In the genomic region with DNA sequence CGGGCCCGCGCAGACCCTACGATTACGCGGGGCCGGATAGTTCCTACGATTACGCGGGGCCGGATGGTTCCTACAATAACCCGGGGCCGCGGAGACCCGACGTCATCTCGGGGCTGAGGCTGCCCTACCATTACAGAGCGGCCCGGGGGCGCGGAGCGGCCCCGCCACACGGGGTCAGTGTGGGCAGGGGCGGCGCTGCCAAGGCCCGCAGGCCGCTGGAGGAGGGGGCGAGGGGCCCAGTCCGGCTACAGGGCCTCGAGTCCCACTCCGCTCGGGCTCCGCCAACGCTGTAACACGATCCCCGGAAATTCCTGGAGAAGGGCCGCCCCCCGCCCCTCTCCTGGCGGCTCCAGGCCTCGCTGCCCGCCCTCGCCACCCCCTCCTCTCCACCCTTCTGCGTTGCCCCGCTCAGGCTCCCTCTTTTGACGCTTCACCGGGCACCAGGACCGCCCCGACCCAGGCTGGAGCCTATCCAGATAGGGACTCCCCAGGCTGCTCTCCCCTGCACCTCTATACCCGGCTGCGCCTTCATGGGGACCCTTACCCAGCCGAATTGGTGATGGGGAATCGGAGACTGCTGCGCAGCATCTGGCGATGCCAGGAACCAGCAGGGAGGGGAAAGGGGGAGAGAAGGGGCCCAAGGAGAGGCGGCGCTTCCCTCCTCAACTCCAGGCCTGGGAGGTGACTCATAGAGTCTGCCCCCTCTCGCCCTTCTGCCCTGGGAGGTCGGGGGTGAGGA, we compare ENCODE assay signal across 1 cellular context.
TF ChIP-seq lines count a peak whose summit lies in the region.

A gene with protein sequence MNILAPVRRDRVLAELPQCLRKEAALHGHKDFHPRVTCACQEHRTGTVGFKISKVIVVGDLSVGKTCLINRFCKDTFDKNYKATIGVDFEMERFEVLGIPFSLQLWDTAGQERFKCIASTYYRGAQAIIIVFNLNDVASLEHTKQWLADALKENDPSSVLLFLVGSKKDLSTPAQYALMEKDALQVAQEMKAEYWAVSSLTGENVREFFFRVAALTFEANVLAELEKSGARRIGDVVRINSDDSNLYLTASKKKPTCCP (minus strand): TSS at position 291 of the 739 bp plus-strand sequence. CDS start 602 bp downstream, outside the sequence.

TF ChIP-seq in WTC11, 78 proteins besides CTCF, POLR2A, EP300 and RAD21 (continued from another document):
- TF ChIP-seq, protein P1, sequence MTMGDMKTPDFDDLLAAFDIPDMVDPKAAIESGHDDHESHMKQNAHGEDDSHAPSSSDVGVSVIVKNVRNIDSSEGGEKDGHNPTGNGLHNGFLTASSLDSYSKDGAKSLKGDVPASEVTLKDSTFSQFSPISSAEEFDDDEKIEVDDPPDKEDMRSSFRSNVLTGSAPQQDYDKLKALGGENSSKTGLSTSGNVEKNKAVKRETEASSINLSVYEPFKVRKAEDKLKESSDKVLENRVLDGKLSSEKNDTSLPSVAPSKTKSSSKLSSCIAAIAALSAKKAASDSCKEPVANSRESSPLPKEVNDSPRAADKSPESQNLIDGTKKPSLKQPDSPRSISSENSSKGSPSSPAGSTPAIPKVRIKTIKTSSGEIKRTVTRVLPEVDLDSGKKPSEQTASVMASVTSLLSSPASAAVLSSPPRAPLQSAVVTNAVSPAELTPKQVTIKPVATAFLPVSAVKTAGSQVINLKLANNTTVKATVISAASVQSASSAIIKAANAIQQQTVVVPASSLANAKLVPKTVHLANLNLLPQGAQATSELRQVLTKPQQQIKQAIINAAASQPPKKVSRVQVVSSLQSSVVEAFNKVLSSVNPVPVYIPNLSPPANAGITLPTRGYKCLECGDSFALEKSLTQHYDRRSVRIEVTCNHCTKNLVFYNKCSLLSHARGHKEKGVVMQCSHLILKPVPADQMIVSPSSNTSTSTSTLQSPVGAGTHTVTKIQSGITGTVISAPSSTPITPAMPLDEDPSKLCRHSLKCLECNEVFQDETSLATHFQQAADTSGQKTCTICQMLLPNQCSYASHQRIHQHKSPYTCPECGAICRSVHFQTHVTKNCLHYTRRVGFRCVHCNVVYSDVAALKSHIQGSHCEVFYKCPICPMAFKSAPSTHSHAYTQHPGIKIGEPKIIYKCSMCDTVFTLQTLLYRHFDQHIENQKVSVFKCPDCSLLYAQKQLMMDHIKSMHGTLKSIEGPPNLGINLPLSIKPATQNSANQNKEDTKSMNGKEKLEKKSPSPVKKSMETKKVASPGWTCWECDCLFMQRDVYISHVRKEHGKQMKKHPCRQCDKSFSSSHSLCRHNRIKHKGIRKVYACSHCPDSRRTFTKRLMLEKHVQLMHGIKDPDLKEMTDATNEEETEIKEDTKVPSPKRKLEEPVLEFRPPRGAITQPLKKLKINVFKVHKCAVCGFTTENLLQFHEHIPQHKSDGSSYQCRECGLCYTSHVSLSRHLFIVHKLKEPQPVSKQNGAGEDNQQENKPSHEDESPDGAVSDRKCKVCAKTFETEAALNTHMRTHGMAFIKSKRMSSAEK (CRISPR knock-in tag; IDR thresholded peaks at IDR 0.05; ENCODE audit: borderline replicate concordance): no peak
- no peak for TF ChIP-seq SMAD4 (CRISPR knock-in tag; IDR thresholded peaks at IDR 0.05)
- no peak for TF ChIP-seq FOXP1 (CRISPR knock-in tag; IDR thresholded peaks at IDR 0.05; ENCODE audit: borderline replicate concordance)
- TF ChIP-seq, protein P2, sequence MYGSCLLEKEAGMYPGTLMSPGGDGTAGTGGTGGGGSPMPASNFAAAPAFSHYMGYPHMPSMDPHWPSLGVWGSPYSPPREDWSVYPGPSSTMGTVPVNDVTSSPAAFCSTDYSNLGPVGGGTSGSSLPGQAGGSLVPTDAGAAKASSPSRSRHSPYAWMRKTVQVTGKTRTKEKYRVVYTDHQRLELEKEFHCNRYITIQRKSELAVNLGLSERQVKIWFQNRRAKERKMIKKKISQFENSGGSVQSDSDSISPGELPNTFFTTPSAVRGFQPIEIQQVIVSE (CRISPR knock-in tag; IDR thresholded peaks at IDR 0.05; ENCODE audit: borderline replicate concordance): no peak
- TF ChIP-seq, protein P3, sequence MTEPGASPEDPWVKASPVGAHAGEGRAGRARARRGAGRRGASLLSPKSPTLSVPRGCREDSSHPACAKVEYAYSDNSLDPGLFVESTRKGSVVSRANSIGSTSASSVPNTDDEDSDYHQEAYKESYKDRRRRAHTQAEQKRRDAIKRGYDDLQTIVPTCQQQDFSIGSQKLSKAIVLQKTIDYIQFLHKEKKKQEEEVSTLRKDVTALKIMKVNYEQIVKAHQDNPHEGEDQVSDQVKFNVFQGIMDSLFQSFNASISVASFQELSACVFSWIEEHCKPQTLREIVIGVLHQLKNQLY (CRISPR knock-in tag; IDR thresholded peaks at IDR 0.05): 0 out of 2 replicates have a peak, but pooled peaks have one; percentile 8
- TF ChIP-seq EMX1 (CRISPR knock-in tag; IDR thresholded peaks at IDR 0.05): no peak
- TF ChIP-seq, protein P4, sequence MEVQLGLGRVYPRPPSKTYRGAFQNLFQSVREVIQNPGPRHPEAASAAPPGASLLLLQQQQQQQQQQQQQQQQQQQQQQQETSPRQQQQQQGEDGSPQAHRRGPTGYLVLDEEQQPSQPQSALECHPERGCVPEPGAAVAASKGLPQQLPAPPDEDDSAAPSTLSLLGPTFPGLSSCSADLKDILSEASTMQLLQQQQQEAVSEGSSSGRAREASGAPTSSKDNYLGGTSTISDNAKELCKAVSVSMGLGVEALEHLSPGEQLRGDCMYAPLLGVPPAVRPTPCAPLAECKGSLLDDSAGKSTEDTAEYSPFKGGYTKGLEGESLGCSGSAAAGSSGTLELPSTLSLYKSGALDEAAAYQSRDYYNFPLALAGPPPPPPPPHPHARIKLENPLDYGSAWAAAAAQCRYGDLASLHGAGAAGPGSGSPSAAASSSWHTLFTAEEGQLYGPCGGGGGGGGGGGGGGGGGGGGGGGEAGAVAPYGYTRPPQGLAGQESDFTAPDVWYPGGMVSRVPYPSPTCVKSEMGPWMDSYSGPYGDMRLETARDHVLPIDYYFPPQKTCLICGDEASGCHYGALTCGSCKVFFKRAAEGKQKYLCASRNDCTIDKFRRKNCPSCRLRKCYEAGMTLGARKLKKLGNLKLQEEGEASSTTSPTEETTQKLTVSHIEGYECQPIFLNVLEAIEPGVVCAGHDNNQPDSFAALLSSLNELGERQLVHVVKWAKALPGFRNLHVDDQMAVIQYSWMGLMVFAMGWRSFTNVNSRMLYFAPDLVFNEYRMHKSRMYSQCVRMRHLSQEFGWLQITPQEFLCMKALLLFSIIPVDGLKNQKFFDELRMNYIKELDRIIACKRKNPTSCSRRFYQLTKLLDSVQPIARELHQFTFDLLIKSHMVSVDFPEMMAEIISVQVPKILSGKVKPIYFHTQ (CRISPR knock-in tag; IDR thresholded peaks at IDR 0.05): no peak
- no peak for TF ChIP-seq IRF2 (CRISPR knock-in tag; IDR thresholded peaks at IDR 0.05; ENCODE audit: borderline replicate concordance, low read depth)
- 0 out of 2 replicates have a peak, but pooled peaks have one; percentile 14 for TF ChIP-seq NFE2L1 (CRISPR knock-in tag; IDR thresholded peaks at IDR 0.05)
- peak; percentile 17; the same call in 1 of the 2 replicates for TF ChIP-seq TEAD1 (CRISPR knock-in tag; IDR thresholded peaks at IDR 0.05)
- TF ChIP-seq GABPB1 (CRISPR knock-in tag; IDR thresholded peaks at IDR 0.05): no peak
- TF ChIP-seq, protein P5, sequence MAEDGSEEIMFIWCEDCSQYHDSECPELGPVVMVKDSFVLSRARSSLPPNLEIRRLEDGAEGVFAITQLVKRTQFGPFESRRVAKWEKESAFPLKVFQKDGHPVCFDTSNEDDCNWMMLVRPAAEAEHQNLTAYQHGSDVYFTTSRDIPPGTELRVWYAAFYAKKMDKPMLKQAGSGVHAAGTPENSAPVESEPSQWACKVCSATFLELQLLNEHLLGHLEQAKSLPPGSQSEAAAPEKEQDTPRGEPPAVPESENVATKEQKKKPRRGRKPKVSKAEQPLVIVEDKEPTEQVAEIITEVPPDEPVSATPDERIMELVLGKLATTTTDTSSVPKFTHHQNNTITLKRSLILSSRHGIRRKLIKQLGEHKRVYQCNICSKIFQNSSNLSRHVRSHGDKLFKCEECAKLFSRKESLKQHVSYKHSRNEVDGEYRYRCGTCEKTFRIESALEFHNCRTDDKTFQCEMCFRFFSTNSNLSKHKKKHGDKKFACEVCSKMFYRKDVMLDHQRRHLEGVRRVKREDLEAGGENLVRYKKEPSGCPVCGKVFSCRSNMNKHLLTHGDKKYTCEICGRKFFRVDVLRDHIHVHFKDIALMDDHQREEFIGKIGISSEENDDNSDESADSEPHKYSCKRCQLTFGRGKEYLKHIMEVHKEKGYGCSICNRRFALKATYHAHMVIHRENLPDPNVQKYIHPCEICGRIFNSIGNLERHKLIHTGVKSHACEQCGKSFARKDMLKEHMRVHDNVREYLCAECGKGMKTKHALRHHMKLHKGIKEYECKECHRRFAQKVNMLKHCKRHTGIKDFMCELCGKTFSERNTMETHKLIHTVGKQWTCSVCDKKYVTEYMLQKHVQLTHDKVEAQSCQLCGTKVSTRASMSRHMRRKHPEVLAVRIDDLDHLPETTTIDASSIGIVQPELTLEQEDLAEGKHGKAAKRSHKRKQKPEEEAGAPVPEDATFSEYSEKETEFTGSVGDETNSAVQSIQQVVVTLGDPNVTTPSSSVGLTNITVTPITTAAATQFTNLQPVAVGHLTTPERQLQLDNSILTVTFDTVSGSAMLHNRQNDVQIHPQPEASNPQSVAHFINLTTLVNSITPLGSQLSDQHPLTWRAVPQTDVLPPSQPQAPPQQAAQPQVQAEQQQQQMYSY (CRISPR knock-in tag; IDR thresholded peaks at IDR 0.05): no peak
- peak; percentile 75; the same call in 1 of the 2 replicates for TF ChIP-seq ZNF121 (CRISPR knock-in tag; IDR thresholded peaks at IDR 0.05)
- TF ChIP-seq ETV6 (CRISPR knock-in tag; IDR thresholded peaks at IDR 0.05): no peak
- TF ChIP-seq ZBTB21 (CRISPR knock-in tag; IDR thresholded peaks at IDR 0.05; ENCODE audit: borderline replicate concordance): no peak
- TF ChIP-seq MXD4 (CRISPR knock-in tag; IDR thresholded peaks at IDR 0.05; ENCODE audit: borderline replicate concordance): no peak
- TF ChIP-seq, protein P6, sequence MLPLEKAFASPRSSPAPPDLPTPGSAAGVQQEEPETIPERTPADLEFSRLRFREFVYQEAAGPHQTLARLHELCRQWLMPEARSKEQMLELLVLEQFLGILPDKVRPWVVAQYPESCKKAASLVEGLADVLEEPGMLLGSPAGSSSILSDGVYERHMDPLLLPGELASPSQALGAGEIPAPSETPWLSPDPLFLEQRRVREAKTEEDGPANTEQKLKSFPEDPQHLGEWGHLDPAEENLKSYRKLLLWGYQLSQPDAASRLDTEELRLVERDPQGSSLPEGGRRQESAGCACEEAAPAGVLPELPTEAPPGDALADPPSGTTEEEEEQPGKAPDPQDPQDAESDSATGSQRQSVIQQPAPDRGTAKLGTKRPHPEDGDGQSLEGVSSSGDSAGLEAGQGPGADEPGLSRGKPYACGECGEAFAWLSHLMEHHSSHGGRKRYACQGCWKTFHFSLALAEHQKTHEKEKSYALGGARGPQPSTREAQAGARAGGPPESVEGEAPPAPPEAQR (CRISPR knock-in tag; IDR thresholded peaks at IDR 0.05): no peak
- no peak for TF ChIP-seq SMAD3 (CRISPR knock-in tag; IDR thresholded peaks at IDR 0.05; ENCODE audit: borderline replicate concordance)
- TF ChIP-seq, protein P7, sequence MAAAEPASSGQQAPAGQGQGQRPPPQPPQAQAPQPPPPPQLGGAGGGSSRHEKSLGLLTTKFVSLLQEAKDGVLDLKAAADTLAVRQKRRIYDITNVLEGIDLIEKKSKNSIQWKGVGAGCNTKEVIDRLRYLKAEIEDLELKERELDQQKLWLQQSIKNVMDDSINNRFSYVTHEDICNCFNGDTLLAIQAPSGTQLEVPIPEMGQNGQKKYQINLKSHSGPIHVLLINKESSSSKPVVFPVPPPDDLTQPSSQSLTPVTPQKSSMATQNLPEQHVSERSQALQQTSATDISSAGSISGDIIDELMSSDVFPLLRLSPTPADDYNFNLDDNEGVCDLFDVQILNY (CRISPR knock-in tag; IDR thresholded peaks at IDR 0.05): no peak
- TF ChIP-seq, protein P8, sequence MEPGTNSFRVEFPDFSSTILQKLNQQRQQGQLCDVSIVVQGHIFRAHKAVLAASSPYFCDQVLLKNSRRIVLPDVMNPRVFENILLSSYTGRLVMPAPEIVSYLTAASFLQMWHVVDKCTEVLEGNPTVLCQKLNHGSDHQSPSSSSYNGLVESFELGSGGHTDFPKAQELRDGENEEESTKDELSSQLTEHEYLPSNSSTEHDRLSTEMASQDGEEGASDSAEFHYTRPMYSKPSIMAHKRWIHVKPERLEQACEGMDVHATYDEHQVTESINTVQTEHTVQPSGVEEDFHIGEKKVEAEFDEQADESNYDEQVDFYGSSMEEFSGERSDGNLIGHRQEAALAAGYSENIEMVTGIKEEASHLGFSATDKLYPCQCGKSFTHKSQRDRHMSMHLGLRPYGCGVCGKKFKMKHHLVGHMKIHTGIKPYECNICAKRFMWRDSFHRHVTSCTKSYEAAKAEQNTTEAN (CRISPR knock-in tag; IDR thresholded peaks at IDR 0.05): no peak
- TF ChIP-seq NR2C2 (CRISPR knock-in tag; IDR thresholded peaks at IDR 0.05): no peak
- TF ChIP-seq JAZF1 (CRISPR knock-in tag; IDR thresholded peaks at IDR 0.05): no peak
- no peak for TF ChIP-seq JUN (CRISPR knock-in tag; IDR thresholded peaks at IDR 0.05)
- TF ChIP-seq, protein P9, sequence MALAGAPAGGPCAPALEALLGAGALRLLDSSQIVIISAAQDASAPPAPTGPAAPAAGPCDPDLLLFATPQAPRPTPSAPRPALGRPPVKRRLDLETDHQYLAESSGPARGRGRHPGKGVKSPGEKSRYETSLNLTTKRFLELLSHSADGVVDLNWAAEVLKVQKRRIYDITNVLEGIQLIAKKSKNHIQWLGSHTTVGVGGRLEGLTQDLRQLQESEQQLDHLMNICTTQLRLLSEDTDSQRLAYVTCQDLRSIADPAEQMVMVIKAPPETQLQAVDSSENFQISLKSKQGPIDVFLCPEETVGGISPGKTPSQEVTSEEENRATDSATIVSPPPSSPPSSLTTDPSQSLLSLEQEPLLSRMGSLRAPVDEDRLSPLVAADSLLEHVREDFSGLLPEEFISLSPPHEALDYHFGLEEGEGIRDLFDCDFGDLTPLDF (CRISPR knock-in tag; IDR thresholded peaks at IDR 0.05): no peak
